Comparison of ENCODE assay signal across 1 cellular context in the genomic region with DNA sequence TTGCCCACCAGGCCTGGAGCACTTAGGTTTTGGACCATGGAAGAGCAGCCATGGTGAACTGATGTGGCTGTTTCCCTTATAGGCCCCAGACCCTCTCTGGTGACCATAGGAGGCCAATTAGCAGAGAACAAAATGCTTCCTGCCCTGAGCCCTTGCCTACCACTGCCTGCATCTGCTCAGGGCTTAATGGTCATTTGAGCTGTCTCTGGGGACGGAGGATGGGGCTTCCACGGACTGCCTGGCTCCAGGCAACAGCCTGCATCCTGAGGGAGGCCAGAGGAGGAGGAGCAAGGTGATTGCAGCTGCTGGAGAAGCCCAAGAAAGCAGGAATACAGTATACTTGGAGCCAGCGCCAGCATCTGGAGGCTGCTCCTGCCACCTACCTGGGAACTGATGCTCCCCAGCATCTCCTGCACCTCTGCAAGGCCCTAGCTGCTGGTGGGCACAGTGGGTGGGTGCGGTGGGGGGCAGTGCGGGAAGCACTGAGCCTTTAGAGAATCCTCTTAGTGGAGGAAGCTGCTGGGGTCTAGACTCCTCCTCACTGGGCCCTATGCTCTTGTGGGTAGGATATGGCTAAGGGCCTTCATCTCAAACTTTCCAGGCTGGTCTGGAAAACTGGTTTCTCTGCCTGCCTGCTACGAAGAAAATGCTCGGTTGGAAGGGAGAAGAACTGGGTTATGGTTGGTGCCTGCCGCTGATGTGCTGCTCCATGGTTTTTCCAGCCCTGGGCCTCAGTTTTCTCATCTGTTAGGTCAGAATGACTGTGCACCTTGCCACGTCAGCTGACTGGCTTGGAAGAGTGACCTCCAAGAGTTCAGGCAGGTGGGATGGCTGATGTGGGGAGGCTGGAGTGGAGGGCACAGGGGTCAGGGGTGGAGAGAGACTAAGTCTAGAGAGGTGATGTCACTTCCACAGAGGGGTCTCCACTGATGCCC.
TF ChIP-seq lines count a peak whose summit lies in the region.

No MANE protein-coding gene starts in this region.

TF ChIP-seq in HEK293, 187 proteins besides CTCF, POLR2A, EP300 and RAD21 (continued from another document):
- TF ChIP-seq, protein P1, sequence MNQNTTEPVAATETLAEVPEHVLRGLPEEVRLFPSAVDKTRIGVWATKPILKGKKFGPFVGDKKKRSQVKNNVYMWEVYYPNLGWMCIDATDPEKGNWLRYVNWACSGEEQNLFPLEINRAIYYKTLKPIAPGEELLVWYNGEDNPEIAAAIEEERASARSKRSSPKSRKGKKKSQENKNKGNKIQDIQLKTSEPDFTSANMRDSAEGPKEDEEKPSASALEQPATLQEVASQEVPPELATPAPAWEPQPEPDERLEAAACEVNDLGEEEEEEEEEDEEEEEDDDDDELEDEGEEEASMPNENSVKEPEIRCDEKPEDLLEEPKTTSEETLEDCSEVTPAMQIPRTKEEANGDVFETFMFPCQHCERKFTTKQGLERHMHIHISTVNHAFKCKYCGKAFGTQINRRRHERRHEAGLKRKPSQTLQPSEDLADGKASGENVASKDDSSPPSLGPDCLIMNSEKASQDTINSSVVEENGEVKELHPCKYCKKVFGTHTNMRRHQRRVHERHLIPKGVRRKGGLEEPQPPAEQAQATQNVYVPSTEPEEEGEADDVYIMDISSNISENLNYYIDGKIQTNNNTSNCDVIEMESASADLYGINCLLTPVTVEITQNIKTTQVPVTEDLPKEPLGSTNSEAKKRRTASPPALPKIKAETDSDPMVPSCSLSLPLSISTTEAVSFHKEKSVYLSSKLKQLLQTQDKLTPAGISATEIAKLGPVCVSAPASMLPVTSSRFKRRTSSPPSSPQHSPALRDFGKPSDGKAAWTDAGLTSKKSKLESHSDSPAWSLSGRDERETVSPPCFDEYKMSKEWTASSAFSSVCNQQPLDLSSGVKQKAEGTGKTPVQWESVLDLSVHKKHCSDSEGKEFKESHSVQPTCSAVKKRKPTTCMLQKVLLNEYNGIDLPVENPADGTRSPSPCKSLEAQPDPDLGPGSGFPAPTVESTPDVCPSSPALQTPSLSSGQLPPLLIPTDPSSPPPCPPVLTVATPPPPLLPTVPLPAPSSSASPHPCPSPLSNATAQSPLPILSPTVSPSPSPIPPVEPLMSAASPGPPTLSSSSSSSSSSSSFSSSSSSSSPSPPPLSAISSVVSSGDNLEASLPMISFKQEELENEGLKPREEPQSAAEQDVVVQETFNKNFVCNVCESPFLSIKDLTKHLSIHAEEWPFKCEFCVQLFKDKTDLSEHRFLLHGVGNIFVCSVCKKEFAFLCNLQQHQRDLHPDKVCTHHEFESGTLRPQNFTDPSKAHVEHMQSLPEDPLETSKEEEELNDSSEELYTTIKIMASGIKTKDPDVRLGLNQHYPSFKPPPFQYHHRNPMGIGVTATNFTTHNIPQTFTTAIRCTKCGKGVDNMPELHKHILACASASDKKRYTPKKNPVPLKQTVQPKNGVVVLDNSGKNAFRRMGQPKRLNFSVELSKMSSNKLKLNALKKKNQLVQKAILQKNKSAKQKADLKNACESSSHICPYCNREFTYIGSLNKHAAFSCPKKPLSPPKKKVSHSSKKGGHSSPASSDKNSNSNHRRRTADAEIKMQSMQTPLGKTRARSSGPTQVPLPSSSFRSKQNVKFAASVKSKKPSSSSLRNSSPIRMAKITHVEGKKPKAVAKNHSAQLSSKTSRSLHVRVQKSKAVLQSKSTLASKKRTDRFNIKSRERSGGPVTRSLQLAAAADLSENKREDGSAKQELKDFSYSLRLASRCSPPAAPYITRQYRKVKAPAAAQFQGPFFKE (tag by site-specific recombination; IDR thresholded peaks at IDR 0.05; ENCODE audit: borderline replicate concordance): no peak
- no peak for TF ChIP-seq ZBTB48 (tag by site-specific recombination; IDR thresholded peaks at IDR 0.05)
- TF ChIP-seq ZFP3 (tag by site-specific recombination; IDR thresholded peaks at IDR 0.05; ENCODE audit: low read depth): no peak
- peak; percentile 47; the same call in 1 of the 2 replicates for TF ChIP-seq ZNF341 (tag by site-specific recombination; IDR thresholded peaks at IDR 0.05; ENCODE audit: low read depth)
- no peak for TF ChIP-seq ZNF555 (tag by site-specific recombination; conservative IDR thresholded peaks at IDR 0.05)
- TF ChIP-seq KLF9 (tag by site-specific recombination; IDR thresholded peaks at IDR 0.05; ENCODE audit: low read depth): no peak
- TF ChIP-seq ZNF664 (tag by site-specific recombination; IDR thresholded peaks at IDR 0.05): no peak
- no peak for TF ChIP-seq ZNF335 (tag by site-specific recombination; conservative IDR thresholded peaks at IDR 0.05)
- TF ChIP-seq ZIC2 (tag by site-specific recombination; IDR thresholded peaks at IDR 0.05): peak; percentile 34; the same call in 1 of the 2 replicates
- TF ChIP-seq ZNF354C (tag by site-specific recombination; IDR thresholded peaks at IDR 0.05; ENCODE audit: borderline replicate concordance, low read depth): no peak
- no peak for TF ChIP-seq ZNF132 (tag by site-specific recombination; IDR thresholded peaks at IDR 0.05; ENCODE audit: borderline replicate concordance)
- TF ChIP-seq, protein P2, sequence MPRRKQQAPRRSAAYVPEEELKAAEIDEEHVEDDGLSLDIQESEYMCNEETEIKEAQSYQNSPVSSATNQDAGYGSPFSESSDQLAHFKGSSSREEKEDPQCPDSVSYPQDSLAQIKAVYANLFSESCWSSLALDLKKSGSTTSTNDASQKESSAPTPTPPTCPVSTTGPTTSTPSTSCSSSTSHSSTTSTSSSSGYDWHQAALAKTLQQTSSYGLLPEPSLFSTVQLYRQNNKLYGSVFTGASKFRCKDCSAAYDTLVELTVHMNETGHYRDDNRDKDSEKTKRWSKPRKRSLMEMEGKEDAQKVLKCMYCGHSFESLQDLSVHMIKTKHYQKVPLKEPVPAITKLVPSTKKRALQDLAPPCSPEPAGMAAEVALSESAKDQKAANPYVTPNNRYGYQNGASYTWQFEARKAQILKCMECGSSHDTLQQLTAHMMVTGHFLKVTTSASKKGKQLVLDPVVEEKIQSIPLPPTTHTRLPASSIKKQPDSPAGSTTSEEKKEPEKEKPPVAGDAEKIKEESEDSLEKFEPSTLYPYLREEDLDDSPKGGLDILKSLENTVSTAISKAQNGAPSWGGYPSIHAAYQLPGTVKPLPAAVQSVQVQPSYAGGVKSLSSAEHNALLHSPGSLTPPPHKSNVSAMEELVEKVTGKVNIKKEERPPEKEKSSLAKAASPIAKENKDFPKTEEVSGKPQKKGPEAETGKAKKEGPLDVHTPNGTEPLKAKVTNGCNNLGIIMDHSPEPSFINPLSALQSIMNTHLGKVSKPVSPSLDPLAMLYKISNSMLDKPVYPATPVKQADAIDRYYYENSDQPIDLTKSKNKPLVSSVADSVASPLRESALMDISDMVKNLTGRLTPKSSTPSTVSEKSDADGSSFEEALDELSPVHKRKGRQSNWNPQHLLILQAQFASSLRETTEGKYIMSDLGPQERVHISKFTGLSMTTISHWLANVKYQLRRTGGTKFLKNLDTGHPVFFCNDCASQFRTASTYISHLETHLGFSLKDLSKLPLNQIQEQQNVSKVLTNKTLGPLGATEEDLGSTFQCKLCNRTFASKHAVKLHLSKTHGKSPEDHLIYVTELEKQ (tag by site-specific recombination; IDR thresholded peaks at IDR 0.05; ENCODE audit: borderline replicate concordance): no peak
- TF ChIP-seq ZBTB20 (tag by site-specific recombination; IDR thresholded peaks at IDR 0.05): no peak
